In the genomic region with DNA sequence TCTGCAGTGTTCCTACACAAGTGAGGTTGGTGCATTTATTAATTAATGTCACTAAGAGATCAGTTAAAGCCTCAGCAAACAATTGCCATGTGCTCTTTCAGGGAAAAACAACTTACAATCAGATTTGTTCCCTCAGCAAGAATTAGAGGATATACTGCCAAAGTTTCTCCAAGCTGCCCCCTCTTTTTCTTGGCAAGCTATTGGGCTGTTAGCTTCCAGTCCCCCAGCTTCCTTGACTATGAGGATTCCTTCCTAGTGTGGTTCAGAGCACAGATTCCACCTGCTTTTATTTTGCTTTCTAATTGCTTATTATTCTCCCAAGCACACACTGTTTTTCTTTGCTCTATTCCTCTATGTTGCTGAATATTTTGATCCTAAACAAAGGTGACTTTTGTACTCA, we compare ENCODE assay signal across 23 cellular contexts.
"Had no signal": no experiment of that assay in that cellular context is flagged by ENCODE, and none has a peak within 500 bp of the region (broad histone marks: within the 10 kb centered on the region; RNA-seq: fewer than 3 reads in every experiment).

No MANE protein-coding gene starts in this region.

- DNase-seq: activated CD4-positive, alpha-beta T cell treated with anti-CD3 and anti-CD28 coated beads, Interleukin-2, amount 10 ng/mL, durations not matched to agents 24 days and 14 days; activated CD4-positive, CD25-positive, alpha-beta regulatory T cell; activated CD8-positive, alpha-beta T cell treated with anti-CD3 and anti-CD28 coated beads for 36 hours; activated naive CD4-positive, alpha-beta T cell treated with Interleukin-2 at 50 U/mL for 16 hours; activated naive CD8-positive, alpha-beta T cell treated with anti-CD3 and anti-CD28 coated beads, Interleukin-2, amount 10 ng/mL, durations not matched to agents 7 days and 5 days; activated T-cell treated with anti-CD3 and anti-CD28 coated beads, Interleukin-2, amount 50 U/mL, for 1 hour; body of pancreas; central memory CD4-positive, alpha-beta T cell; effector CD4-positive, alpha-beta T cell; left lung; mucosa of descending colon; naive thymus-derived CD4-positive, alpha-beta T cell; sigmoid colon; stimulated activated CD4-positive, alpha-beta T cell treated with anti-CD3 and anti-CD28 coated beads, Interleukin-4, amount 100 ng/mL, for 4 hours; T1000; upper lobe of right lung had no signal

- H3K9ac ChIP-seq: neural progenitor cell had no signal

- H3K36me3 ChIP-seq: esophagus muscularis mucosa, left lung, neural progenitor cell, sigmoid colon, thoracic aorta, upper lobe of right lung had no signal

- FAIRE-seq: islet of Langerhans had no signal

- H3K27me3 ChIP-seq: body of pancreas, esophagus muscularis mucosa, neural progenitor cell, sigmoid colon had no signal

- H3K4me3 ChIP-seq: body of pancreas, coronary artery, esophagus muscularis mucosa, left lung, mucosa of descending colon, neural progenitor cell, sigmoid colon, thoracic aorta, upper lobe of right lung had no signal

- H3K27ac ChIP-seq: body of pancreas, coronary artery, esophagus muscularis mucosa, left lung, neural progenitor cell, sigmoid colon, thoracic aorta, upper lobe of right lung had no signal

- ATAC-seq: activated CD8-positive, alpha-beta T cell treated with anti-CD3 and anti-CD28 coated beads for 36 hours; activated T-helper 17 cell treated with anti-CD3 and anti-CD28 coated beads, Interleukin-2, amount 50 U/mL, for 72 hours; body of pancreas; left lung; naive thymus-derived CD4-positive, alpha-beta T cell; stimulated activated memory B cell treated with anti-CD40 and anti-IgM and Interleukin-4, amounts not matched to agents 10 μg/mL and 1 μg/mL and 100 μg/mL, for 72 hours; upper lobe of right lung had no signal

- H3K4me1 ChIP-seq: left lung, upper lobe of right lung had no signal

- H2AFZ ChIP-seq: neural progenitor cell had no signal

- H3K4me2 ChIP-seq: neural progenitor cell had no signal

- H3K9me3 ChIP-seq: body of pancreas, esophagus muscularis mucosa, left lung, mucosa of descending colon, sigmoid colon, thoracic aorta, upper lobe of right lung had no signal
